In the genomic region with DNA sequence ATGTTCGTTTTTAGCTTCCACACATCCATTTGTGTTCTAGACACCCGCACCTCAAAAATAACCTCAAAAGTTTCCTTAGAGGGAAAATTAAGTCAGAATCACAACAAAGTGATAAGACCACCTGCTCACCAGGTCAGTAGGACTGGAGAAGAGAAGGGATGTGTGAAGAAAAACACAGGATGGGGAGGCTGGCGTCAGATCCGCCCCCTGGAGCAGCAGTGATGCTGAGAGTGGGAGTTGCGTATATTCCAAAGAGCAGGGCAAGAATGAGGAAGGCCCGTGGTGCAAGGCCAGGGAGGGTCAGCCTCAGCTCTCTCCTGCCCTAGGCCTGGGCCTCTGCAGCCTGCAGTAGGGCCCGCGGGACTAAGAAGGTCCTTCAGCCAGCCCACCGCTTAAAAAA, we compare ENCODE assay signal across 29 cellular contexts.
"Had no signal": no experiment of that assay in that cellular context is flagged by ENCODE, and none has a peak within 500 bp of the region (broad histone marks: within the 10 kb centered on the region; RNA-seq: fewer than 3 reads in every experiment).

No MANE protein-coding gene starts in this region.

- H3K36me3 Mint-ChIP-seq: stimulated activated effector memory CD8-positive, alpha-beta T cell treated with anti-CD3 and anti-CD28 coated beads, Interleukin-12 subunit alpha, Interleukin-12 subunit beta, amount 100 ng/mL, for 72 hours; stimulated activated memory B cell treated with anti-CD40 and anti-IgM and Interleukin-4, amounts not matched to agents 10 μg/mL and 1 μg/mL and 100 μg/mL, for 72 hours; stimulated activated naive B cell treated with anti-CD40 and anti-IgM and Interleukin-4, amounts not matched to agents 10 μg/mL and 1 μg/mL and 100 μg/mL, for 72 hours; type B pancreatic cell had no signal

- DNase-seq: stimulated activated CD4-positive, alpha-beta T cell treated with anti-CD3 and anti-CD28 coated beads, Interleukin-2, amount 100 ng/mL, for 48 hours; stimulated activated CD4-positive, alpha-beta T cell treated with anti-CD3 and anti-CD28 coated beads, Interleukin-4, amount 100 ng/mL, for 1 hour; stimulated activated CD4-positive, alpha-beta T cell treated with anti-CD3 and anti-CD28 coated beads, Interleukin-4, amount 100 ng/mL, for 24 hours; stimulated activated CD4-positive, alpha-beta T cell treated with anti-CD3 and anti-CD28 coated beads, Interleukin-4, amount 100 ng/mL, for 4 hours; stimulated activated CD8-positive, alpha-beta memory T cell treated with anti-CD3 and anti-CD28 coated beads, Interleukin-4, amount 100 ng/mL, for 48 hours; stimulated activated naive B cell treated with anti-CD40 and anti-IgM and Interleukin-4, amounts not matched to agents 10 μg/mL and 1 μg/mL and 100 μg/mL, for 72 hours; stimulated activated naive CD4-positive, alpha-beta T cell; stimulated activated naive CD4-positive, alpha-beta T cell treated with Interleukin-2 at 50 U/mL for 16 hours; stimulated activated naive CD8-positive, alpha-beta T cell treated with anti-CD3 and anti-CD28 coated beads, Interleukin-15, amount 100 ng/mL, for 72 hours; stimulated activated naive CD8-positive, alpha-beta T cell treated with anti-CD3 and anti-CD28 coated beads, Interleukin-15, Interleukin-2, amounts not matched to agents 100 U/mL and 50 U/mL, for 24 hours; stomach; substantia nigra; testis; thyroid gland; tibial artery; transverse colon; trophoblast cell; upper lobe of right lung; uterus had no signal

- ATAC-seq: stimulated activated effector memory CD8-positive, alpha-beta T cell treated with anti-CD3 and anti-CD28 coated beads, Interleukin-12 subunit alpha, Interleukin-12 subunit beta, amount 100 ng/mL, for 72 hours; stimulated activated memory B cell treated with anti-CD40 and anti-IgM and Interleukin-4, amounts not matched to agents 10 μg/mL and 1 μg/mL and 100 μg/mL, for 72 hours; stimulated activated naive B cell treated with anti-CD40 and anti-IgM and Interleukin-4, amounts not matched to agents 10 μg/mL and 1 μg/mL and 100 μg/mL, for 72 hours; stimulated activated naive CD8-positive, alpha-beta T cell treated with anti-CD3 and anti-CD28 coated beads, Interleukin-15, amount 100 ng/mL, for 72 hours; stimulated activated naive CD8-positive, alpha-beta T cell treated with anti-CD3 and anti-CD28 coated beads, Interleukin-15, Interleukin-2, amounts not matched to agents 100 U/mL and 50 U/mL, for 24 hours; upper lobe of right lung had no signal

- H3K4me1 Mint-ChIP-seq: stimulated activated memory B cell treated with anti-CD40 and anti-IgM and Interleukin-4, amounts not matched to agents 10 μg/mL and 1 μg/mL and 100 μg/mL, for 72 hours had no signal

- H3K27me3 ChIP-seq: testis, thyroid gland, tibial nerve, upper lobe of left lung, vagina had no signal

- H3K36me3 ChIP-seq: stomach, suprapubic skin, thoracic aorta, thyroid gland, tibial artery, tibial nerve, transverse colon, upper lobe of left lung, upper lobe of right lung, uterus, vagina had no signal

- H3K4me1 ChIP-seq: suprapubic skin, testis, tibial artery, transverse colon, upper lobe of right lung, uterus, vagina had no signal

- H3K9me3 ChIP-seq: suprapubic skin, testis, thyroid gland, upper lobe of left lung, upper lobe of right lung, uterus, vagina had no signal

- H3K4me3 Mint-ChIP-seq: stimulated activated effector memory CD8-positive, alpha-beta T cell treated with anti-CD3 and anti-CD28 coated beads, Interleukin-12 subunit alpha, Interleukin-12 subunit beta, amount 100 ng/mL, for 72 hours; stimulated activated memory B cell treated with anti-CD40 and anti-IgM and Interleukin-4, amounts not matched to agents 10 μg/mL and 1 μg/mL and 100 μg/mL, for 72 hours; stimulated activated naive B cell treated with anti-CD40 and anti-IgM and Interleukin-4, amounts not matched to agents 10 μg/mL and 1 μg/mL and 100 μg/mL, for 72 hours; stimulated activated naive CD8-positive, alpha-beta T cell treated with anti-CD3 and anti-CD28 coated beads, Interleukin-15, amount 100 ng/mL, for 72 hours; stimulated activated naive CD8-positive, alpha-beta T cell treated with anti-CD3 and anti-CD28 coated beads, Interleukin-15, Interleukin-2, amounts not matched to agents 100 ng/mL and 50 ng/mL, for 24 hours; type B pancreatic cell had no signal

- H3K4me3 ChIP-seq: stomach, suprapubic skin, testis, thoracic aorta, thyroid gland, tibial artery, tibial nerve, transverse colon, upper lobe of left lung, upper lobe of right lung, uterus, vagina had no signal

- FAIRE-seq: urothelium cell line had no signal

- H3K27ac Mint-ChIP-seq: stimulated activated effector memory CD8-positive, alpha-beta T cell treated with anti-CD3 and anti-CD28 coated beads, Interleukin-12 subunit alpha, Interleukin-12 subunit beta, amount 100 ng/mL, for 72 hours; stimulated activated memory B cell treated with anti-CD40 and anti-IgM and Interleukin-4, amounts not matched to agents 10 μg/mL and 1 μg/mL and 100 μg/mL, for 72 hours; stimulated activated naive B cell treated with anti-CD40 and anti-IgM and Interleukin-4, amounts not matched to agents 10 μg/mL and 1 μg/mL and 100 μg/mL, for 72 hours; stimulated activated naive CD8-positive, alpha-beta T cell treated with anti-CD3 and anti-CD28 coated beads, Interleukin-15, amount 100 ng/mL, for 72 hours; stimulated activated naive CD8-positive, alpha-beta T cell treated with anti-CD3 and anti-CD28 coated beads, Interleukin-15, Interleukin-2, amounts not matched to agents 100 ng/mL and 50 ng/mL, for 24 hours; type B pancreatic cell had no signal

- H3K9me3 Mint-ChIP-seq: type B pancreatic cell had no signal

- H3K27ac ChIP-seq: stomach, suprapubic skin, testis, thoracic aorta, thyroid gland, tibial artery, tibial nerve, transverse colon, upper lobe of left lung, upper lobe of right lung, uterus, vagina had no signal
